ENCODE assay signal across 13 cellular contexts in the genomic region with DNA sequence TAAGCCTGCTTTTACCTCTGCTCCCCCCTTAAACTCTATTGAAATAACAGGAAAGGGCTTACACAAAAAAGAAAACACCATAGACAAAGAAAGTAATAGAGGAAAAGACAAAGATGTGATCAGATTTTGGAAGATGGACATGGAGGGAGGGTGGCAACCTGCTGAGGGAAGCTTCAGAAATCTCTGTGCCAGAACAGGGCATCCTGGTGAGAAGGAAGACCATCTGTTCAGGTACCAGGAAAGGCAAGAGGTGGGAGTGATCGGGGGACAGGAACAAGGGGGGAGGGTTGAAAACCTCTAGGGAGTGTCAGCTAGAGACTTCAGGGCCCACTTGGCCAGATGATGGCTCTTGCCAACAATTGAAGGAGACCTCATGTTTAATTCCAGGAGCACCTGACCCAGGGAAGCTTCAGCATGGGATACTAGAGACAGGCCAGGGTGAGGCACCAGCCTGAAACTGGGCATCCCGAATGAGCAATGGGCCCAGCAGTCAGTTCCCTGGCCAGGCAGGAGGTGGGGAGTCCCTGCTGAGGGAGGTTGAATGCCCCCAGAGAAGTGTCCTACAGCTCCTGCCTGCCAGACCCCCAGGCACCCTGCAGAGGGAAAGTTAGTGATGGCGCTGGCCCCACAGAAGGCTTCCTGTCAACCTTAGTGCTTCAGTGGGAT. TPM values are rescaled to one million over a fixed set of nuclear protein-coding genes. Genes with fewer than 3 reads are reported as not detected.
A peak's percentile ranks its signal among the peaks of the same experiment; 100 is the strongest.
DNase-seq lines count a peak whose midpoint lies in the region; ATAC-seq, FAIRE-seq and TF ChIP-seq lines count a peak whose summit lies in the region.
"Had no signal": no experiment of that assay in that cellular context is flagged by ENCODE, and none has a peak within 500 bp of the region (broad histone marks: within the 10 kb centered on the region; RNA-seq: fewer than 3 reads in every experiment).

No MANE protein-coding gene starts in this region.

- SMC1A ChIA-PET in GM12878 (lab: Charles Lee; ENCODE audit: uncharacterized antibody, unreplicated experiment) = no interaction called here

- H3K23me2 ChIP-seq in H9 (ENCODE audit: insufficient read length, low read depth, low read length, poor library complexity, severe bottlenecking) = no peaks in the 10 kb centered on the region

- no peak for FAIRE-seq in GM12878 (lab: Jason Lieb, UNC)

- H3K18ac ChIP-seq in H9 (ENCODE audit: insufficient read length, low read depth, low read length) = no peak overlapping the region

- H3K9ac ChIP-seq in H9 (ENCODE audit: extremely low read depth, insufficient read length, low read length) = no peak overlapping the region
- H3K9ac ChIP-seq in GM12878 (ENCODE audit: control insufficient read depth, insufficient read depth, low read length) = no peak overlapping the region

- H2AFZ ChIP-seq in H9 (ENCODE audit: low read length) (no peak overlapping the region), GM12878 (ENCODE audit: control insufficient read depth, low read depth, low read length) (no peak overlapping the region)

- no peak for TF ChIP-seq EP300 in GM12878 (IDR thresholded peaks at IDR 0.05; ENCODE audit: borderline replicate concordance in 1 of 2, control insufficient read depth in 1 of 2, low read depth in 2 of 2, low read length in 2 of 2)

- H3K23ac ChIP-seq in H9 (ENCODE audit: insufficient read length, low read depth, low read length) = no peak overlapping the region

- H3K4ac ChIP-seq in H9 (ENCODE audit: low read depth, low read length) = no peak overlapping the region

- no CpG with 5 or more reads among the region's 3 CpGs for WGBS in H9 (ENCODE audit: extremely low coverage, insufficient read length, low lambda C conversion rate)
- WGBS in GM12878 (ENCODE audit: insufficient coverage, insufficient replicate concordance, low lambda C conversion rate, missing lambda C conversion rate) = 95% methylated on average over 3 of the region's 3 CpGs

- H3K79me1 ChIP-seq in H9 (ENCODE audit: insufficient read depth, low read depth, low read length, poor library complexity, severe bottlenecking) = no peaks in the 10 kb centered on the region

- no peak for ATAC-seq in CD4-positive, alpha-beta T cell (ENCODE audit: poor library complexity)
- ATAC-seq in GM12878 (no peak), GM19023 (IDR thresholded peaks at IDR 0.05; ENCODE audit: unreplicated experiment) (no peak)

- H3K4me1 ChIP-seq in H9 (ENCODE audit: insufficient read depth, low read length) (peaks cover 9% of the 10 kb centered on the region; the same call in 1 of the 2 replicates), GM12878 (ENCODE audit: control insufficient read depth, insufficient read depth, low read length) (no peaks in the 10 kb centered on the region)

- H3K36me3 Mint-ChIP-seq in CD4-positive, alpha-beta T cell (ENCODE audit: low read depth) = peaks cover 99% of the 10 kb centered on the region
- H3K36me3 Mint-ChIP-seq in H9 (ENCODE audit: insufficient read depth in 1 of 3, low read depth in 3 of 3) (peaks cover 76 to 99% (median 97%) of the 10 kb centered on the region in 3 experiments), nephron progenitor cell (ENCODE audit: low read depth) (peaks cover 96% of the 10 kb centered on the region), MCF 10A (ENCODE audit: insufficient read depth, unreplicated experiment) (peaks cover 100% of the 10 kb centered on the region)

- no peaks in the 10 kb centered on the region for H3K27me3 ChIP-seq in CD4-positive, alpha-beta T cell (ENCODE audit: control insufficient read depth, insufficient read depth, low read length)
- no peaks in the 10 kb centered on the region for H3K27me3 ChIP-seq in H9 (ENCODE audit: insufficient read depth, low read length)
- no peaks in the 10 kb centered on the region for H3K27me3 ChIP-seq in GM12878 (replicated peaks in 1 of 2; ENCODE audit: control insufficient read depth in 2 of 2, insufficient read depth in 2 of 2, low read length in 1 of 2)
- H3K27me3 ChIP-seq: esophagus muscularis mucosa, right atrium auricular region had no signal

- no peak overlapping the region for H4K5ac ChIP-seq in H9 (ENCODE audit: insufficient read length, low read depth, low read length)

- no peak overlapping the region for H2BK15ac ChIP-seq in H9 (ENCODE audit: low read depth, low read length)

- no peak for TF ChIP-seq CTCF in CD4-positive, alpha-beta T cell (IDR thresholded peaks at IDR 0.05)
- TF ChIP-seq CTCF in H9 (conservative IDR thresholded peaks at IDR 0.05) (no peak), GM12878 (IDR thresholded peaks at IDR 0.05 in 2 of 3, conservative IDR thresholded peaks at IDR 0.05 in 1 of 3; ENCODE audit: control insufficient read depth in 2 of 3, extremely low read depth in 1 of 3, insufficient read depth in 1 of 3, low read depth in 3 of 3, low read length in 3 of 3) (no peak), nephron progenitor cell (IDR thresholded peaks at IDR 0.05) (no peak), MCF 10A (IDR thresholded peaks at IDR 0.05; ENCODE audit: unreplicated experiment) (no peak)

- H2BK5ac ChIP-seq in H9 (ENCODE audit: insufficient read length, low read length) = no peak overlapping the region

- no peak overlapping the region for H2BK20ac ChIP-seq in H9 (ENCODE audit: low read depth, low read length, poor library complexity, severe bottlenecking)

- RAD21 ChIA-PET in GM12878 (lab: Charles Lee; ENCODE audit: unreplicated experiment) = no interaction called here

- H3K27ac Mint-ChIP-seq in CD4-positive, alpha-beta T cell = peak overlapping the region; percentile 40
- H3K27ac Mint-ChIP-seq in H9 (peak overlapping the region in 2 of 3 experiments; percentile 74 to 78; a peak in 4 of 7 replicates), nephron progenitor cell (peak overlapping the region; percentile 89), MCF 10A (ENCODE audit: low read depth, unreplicated experiment) (no peak overlapping the region)

- H3K14ac ChIP-seq in H9 (ENCODE audit: insufficient read depth, low read length) = no peak overlapping the region; the same call in 1 of the 2 replicates

- no peaks in the 10 kb centered on the region for H3K9me3 Mint-ChIP-seq in CD4-positive, alpha-beta T cell
- H3K9me3 Mint-ChIP-seq in H9 (peaks cover 0 to 2% of the 10 kb centered on the region in 2 experiments; a peak in 2 of 5 replicates), nephron progenitor cell (peaks cover 24% of the 10 kb centered on the region), MCF 10A (ENCODE audit: unreplicated experiment) (no peaks in the 10 kb centered on the region)

- peak; percentile 38; the same call in 1 of the 2 replicates for TF ChIP-seq POLR2A in GM12878 (IDR thresholded peaks at IDR 0.05; ENCODE audit: low read depth, low read length)

- peaks cover 21% of the 10 kb centered on the region for H3K4me1 Mint-ChIP-seq in CD4-positive, alpha-beta T cell (ENCODE audit: low read depth)
- H3K4me1 Mint-ChIP-seq in H9 (peaks cover 28% of the 10 kb centered on the region in 2 experiments), nephron progenitor cell (peaks cover 15% of the 10 kb centered on the region), MCF 10A (ENCODE audit: insufficient read depth, unreplicated experiment) (peaks cover 20% of the 10 kb centered on the region)

- no peak overlapping the region for H3T11ph ChIP-seq in H9 (ENCODE audit: low read length)

- H2BK120ac ChIP-seq in H9 (ENCODE audit: low read depth, low read length, poor library complexity, severe bottlenecking) = no peak overlapping the region

- in situ Hi-C loops in GM12878 (cut with MboI) = no loop called here

- no peaks in the 10 kb centered on the region for H4K20me1 ChIP-seq in H9 (ENCODE audit: control insufficient read depth, insufficient read depth, insufficient read length)
- peaks cover 6% of the 10 kb centered on the region for H4K20me1 ChIP-seq in GM12878 (ENCODE audit: control insufficient read depth, insufficient read depth)

- no peak overlapping the region for H3K27ac ChIP-seq in CD4-positive, alpha-beta T cell (ENCODE audit: low read depth, low read length)
- no peak overlapping the region for H3K27ac ChIP-seq in H9 (ENCODE audit: insufficient read length, low read depth, low read length)
- no peak overlapping the region for H3K27ac ChIP-seq in GM12878 (ENCODE audit: control insufficient read depth, insufficient read depth)

- no peak overlapping the region for H4K8ac ChIP-seq in H9 (replicated peaks; ENCODE audit: insufficient read length, low read depth, low read length)

- H3K4me2 ChIP-seq in H9 (ENCODE audit: insufficient read depth, insufficient read length, low read length) (no peak overlapping the region), GM12878 (ENCODE audit: control insufficient read depth, insufficient read depth) (no peak overlapping the region)

- POLR2A ChIA-PET in CD4-positive, alpha-beta T cell (lab: Charles Lee) = interaction anchor here (2.4 kb wide), 1 partner anchor 8 kb away, joined by 7 read pairs; a partner anchor contains a TSS
- POLR2A ChIA-PET in GM12878 (lab: Charles Lee) = interaction anchor here (1.3 kb wide), 1 partner anchor 17 kb away, joined by 3 read pairs; no protein-coding TSS in a partner anchor
- POLR2A ChIA-PET in MCF 10A (lab: Yijun Ruan, JAX) = interaction anchor here (0.9 to 3.8 kb wide), 3 partner anchors 8 to 66 kb away, joined by 3 to 14 read pairs (median 4); a partner anchor contains a TSS

- H4K91ac ChIP-seq in H9 (ENCODE audit: insufficient read length, low read depth, low read length) = no peak overlapping the region

- H3K36me3 ChIP-seq in GM12878 (ENCODE audit: control insufficient read depth in 2 of 2, insufficient read depth in 2 of 2, low read length in 1 of 2) = peaks cover 30 to 47% of the 10 kb centered on the region in 2 experiments

- no peak overlapping the region for H3K4me3 ChIP-seq in GM12878
- H3K4me3 ChIP-seq: esophagus muscularis mucosa, right atrium auricular region had no signal

- H3K79me2 ChIP-seq in H9 (ENCODE audit: insufficient read depth, low read length) (no peaks in the 10 kb centered on the region), GM12878 (ENCODE audit: control insufficient read depth, insufficient read depth, low read length) (peaks cover 2% of the 10 kb centered on the region; the same call in 1 of the 2 replicates)

- no peak for TF ChIP-seq RAD21 in GM12878 (IDR thresholded peaks at IDR 0.05; ENCODE audit: insufficient read depth, low read depth, low read length)

- BruUV-seq in GM12878 (replicated peaks; lab: Mats Ljungman, UMichigan) = TSS peak; percentile 26
- BruUV-seq in MCF 10A (replicated peaks; lab: Mats Ljungman, UMichigan) = no TSS peak

- H3K9me3 ChIP-seq in CD4-positive, alpha-beta T cell (ENCODE audit: control insufficient read depth, low read length) = no peaks in the 10 kb centered on the region
- H3K9me3 ChIP-seq in H9 (ENCODE audit: control insufficient read depth, low read depth, low read length) (no peaks in the 10 kb centered on the region), GM12878 (replicated peaks; ENCODE audit: control insufficient read depth, insufficient read depth, low read length) (no peaks in the 10 kb centered on the region)
- H3K9me3 ChIP-seq: esophagus muscularis mucosa, right atrium auricular region had no signal

- intact Hi-C loops in CD4-positive, alpha-beta T cell (cut with DNase I, micrococcal nuclease) = no loop called here
- intact Hi-C loops in GM12878 (cut with micrococcal nuclease; ENCODE audit: unreplicated experiment) = no loop called here
- intact Hi-C loops in MCF 10A (cut with micrococcal nuclease) = no loop called here

- CTCF ChIA-PET in CD4-positive, alpha-beta T cell (lab: Charles Lee) = interaction anchor here (0.6 kb wide), 1 partner anchor 220 kb away, joined by 3 read pairs; no protein-coding TSS in a partner anchor
- CTCF ChIA-PET in GM12878 (lab: Yijun Ruan, JAX) (interaction anchor here (0.6 to 1.1 kb wide), 2 partner anchors 146 to 348 kb away, joined by 3 read pairs; no protein-coding TSS in a partner anchor), MCF 10A (lab: Yijun Ruan, JAX) (interaction anchor here (0.6 kb wide), 1 partner anchor 66 kb away, joined by 3 read pairs; no protein-coding TSS in a partner anchor)

- no peaks in the 10 kb centered on the region for H3K27me3 Mint-ChIP-seq in CD4-positive, alpha-beta T cell
- H3K27me3 Mint-ChIP-seq in H9 (ENCODE audit: low read depth) = no peaks in the 10 kb centered on the region
- H3K27me3 Mint-ChIP-seq in nephron progenitor cell (ENCODE audit: low read depth, poor library complexity) = no peaks in the 10 kb centered on the region
- no peaks in the 10 kb centered on the region for H3K27me3 Mint-ChIP-seq in MCF 10A (ENCODE audit: insufficient read depth, unreplicated experiment)

- H2BK12ac ChIP-seq in H9 (ENCODE audit: insufficient read length, low read depth, low read length) = no peak overlapping the region

- H2AK5ac ChIP-seq in H9 (ENCODE audit: insufficient read length, low read length) = no peak overlapping the region

- no peak overlapping the region for H3K4me3 Mint-ChIP-seq in CD4-positive, alpha-beta T cell
- H3K4me3 Mint-ChIP-seq in H9 (peak overlapping the region in 1 of 2 experiments; percentile 41; a peak in 2 of 5 replicates), nephron progenitor cell (no peak overlapping the region), MCF 10A (ENCODE audit: unreplicated experiment) (no peak overlapping the region)

- no peak for DNase-seq in CD4-positive, alpha-beta T cell
- DNase-seq in H9 (no peak), GM12878 (ENCODE audit: low read depth, low spot score) (no peak), nephron progenitor cell (no peak), SHP77 treated with DMSO at 0.1 percent for 48 hours (lab: John Stamatoyannopoulos, UW) (no peak), MCF 10A (ENCODE audit: unreplicated experiment) (no peak)
- DNase-seq: COR-L47, NCI-H146, NCI-H748 treated with DMSO at 0.1 percent for 48 hours, SIG-M5 had no signal

- H3K56ac ChIP-seq in H9 (ENCODE audit: insufficient read length, low read depth, low read length) = no peak overlapping the region

RNA-seq across cellular contexts. Expression of a gene that starts 8.2 kb away (rescaled TPM):
- total RNA-seq in CD4-positive, alpha-beta T cell = 100 to 1,000 TPM; 260 to 267 TPM
- total RNA-seq in H9 (2021) (144 and 147 TPM in 2 replicates), GM12878 (2014; rRNA removed) (127 and 138 TPM in 2 replicates), GM12878 (2014; rRNA removed; fragmentation: Illumina TruSeq; extraction: Trizol) (43.7 and 45.0 TPM in 2 replicates), GM12878 (2021) (105 and 106 TPM in 2 replicates), MCF 10A (2022) (612 and 1,251 TPM in 2 replicates)
- 109 and 123 TPM in 2 replicates for total RNA-seq in GM12878 (2013; cell fraction: nucleolus; rRNA removed)
- polyA plus RNA-seq in GM12878 (2011; ENCODE audit: low read depth) = 45.8 TPM
- polyA plus RNA-seq in GM12878 (2011; rRNA removed) (33.6 and 53.8 TPM in 2 replicates), GM12878 (2014; fragmentation: Illumina TruSeq; extraction: Trizol) (23.8 and 54.0 TPM in 2 replicates), GM12878 (2014; fragmentation: Nextera tagmentation; extraction: Ambion mirVana) (1 to 10 TPM; 6.3 to 8.1 TPM), GM12878 (2014; rRNA removed) (70.1 and 75.3 TPM in 2 replicates), GM12878 (2016; fragmentation: Nextera tagmentation; extraction: Ambion mirVana) (100 to 1,000 TPM; 117 to 127 TPM)
- polyA plus RNA-seq in GM12878 (2011; cell fraction: cytosol; rRNA removed) = 81.2 and 91.2 TPM in 2 replicates
- polyA plus RNA-seq in GM12878 (2011; cell fraction: nucleus; rRNA removed) = 114 and 124 TPM in 2 replicates
- polyA plus RNA-seq in GM12878 (2012) = 128 and 145 TPM in 2 replicates
- 32.2 and 65.4 TPM in 2 replicates for polyA minus RNA-seq in GM12878 (2011; rRNA and poly(A)+ RNA removed)
- polyA minus RNA-seq in GM12878 (2011; cell fraction: cytosol; rRNA and poly(A)+ RNA removed) = 73.9 and 76.5 TPM in 2 replicates
- 135 and 203 TPM in 2 replicates for polyA minus RNA-seq in GM12878 (2011; cell fraction: nucleus; rRNA and poly(A)+ RNA removed)

RNA-seq across cellular contexts. Expression of a gene that starts 22.2 kb away (rescaled TPM):
- total RNA-seq in CD4-positive, alpha-beta T cell = 100 to 1,000 TPM; 141 to 145 TPM
- total RNA-seq in H9 (2021) = 140 and 147 TPM in 2 replicates
- total RNA-seq in GM12878 (2013; cell fraction: nucleolus; rRNA removed) = 94.1 and 97.6 TPM in 2 replicates
- total RNA-seq in GM12878 (2014; rRNA removed) = 44.7 and 46.0 TPM in 2 replicates
- total RNA-seq in GM12878 (2014; rRNA removed; fragmentation: Illumina TruSeq; extraction: Trizol) = 25.2 and 34.4 TPM in 2 replicates
- total RNA-seq in GM12878 (2021) = 66.2 and 82.5 TPM in 2 replicates
- polyA plus RNA-seq in GM12878 (2011; ENCODE audit: low read depth) = 24.6 TPM
- polyA plus RNA-seq in GM12878 (2011; rRNA removed) = 24.5 and 42.8 TPM in 2 replicates
- 57.3 and 70.6 TPM in 2 replicates for polyA plus RNA-seq in GM12878 (2011; cell fraction: cytosol; rRNA removed)
- polyA plus RNA-seq in GM12878 (2011; cell fraction: nucleus; rRNA removed) = 263 and 274 TPM in 2 replicates
- 44.2 and 50.9 TPM in 2 replicates for polyA plus RNA-seq in GM12878 (2012)
- polyA plus RNA-seq in GM12878 (2014; fragmentation: Illumina TruSeq; extraction: Trizol) = 27.2 and 33.3 TPM in 2 replicates
- polyA plus RNA-seq in GM12878 (2014; fragmentation: Nextera tagmentation; extraction: Ambion mirVana) = under 1 TPM in 1 of 2 experiments, not detected in 1; 0.60 TPM
- polyA plus RNA-seq in GM12878 (2014; rRNA removed) = 59.3 and 69.7 TPM in 2 replicates
- 1 to 10 TPM; 7.6 to 8.3 TPM for polyA plus RNA-seq in GM12878 (2016; fragmentation: Nextera tagmentation; extraction: Ambion mirVana)
- polyA minus RNA-seq in GM12878 (2011; rRNA and poly(A)+ RNA removed) = 41.5 and 69.5 TPM in 2 replicates
- 23.1 and 28.3 TPM in 2 replicates for polyA minus RNA-seq in GM12878 (2011; cell fraction: cytosol; rRNA and poly(A)+ RNA removed)
- 83.3 and 122 TPM in 2 replicates for polyA minus RNA-seq in GM12878 (2011; cell fraction: nucleus; rRNA and poly(A)+ RNA removed)
- total RNA-seq in MCF 10A (2022) = 153 and 198 TPM in 2 replicates

RNA-seq across cellular contexts. Expression of a gene that starts 29.7 kb away (rescaled TPM):
- total RNA-seq in CD4-positive, alpha-beta T cell = 10 to 100 TPM; 31.8 to 32.8 TPM
- total RNA-seq in H9 (2021) = 30.4 and 31.1 TPM in 2 replicates
- total RNA-seq in GM12878 (2013; cell fraction: nucleolus; rRNA removed) = 156 and 160 TPM in 2 replicates
- total RNA-seq in GM12878 (2014; rRNA removed) = 16.2 and 17.7 TPM in 2 replicates
- 7.8 and 10.5 TPM in 2 replicates for total RNA-seq in GM12878 (2014; rRNA removed; fragmentation: Illumina TruSeq; extraction: Trizol)
- total RNA-seq in GM12878 (2021) = 13.3 and 17.4 TPM in 2 replicates
- polyA plus RNA-seq in GM12878 (2011; ENCODE audit: low read depth) = 15.8 TPM
- polyA plus RNA-seq in GM12878 (2011; rRNA removed) = 30.4 and 30.9 TPM in 2 replicates
- polyA plus RNA-seq in GM12878 (2011; cell fraction: cytosol; rRNA removed) = 35.9 and 43.8 TPM in 2 replicates
- 161 and 182 TPM in 2 replicates for polyA plus RNA-seq in GM12878 (2011; cell fraction: nucleus; rRNA removed)
- 21.8 and 22.8 TPM in 2 replicates for polyA plus RNA-seq in GM12878 (2012)
- polyA plus RNA-seq in GM12878 (2014; fragmentation: Illumina TruSeq; extraction: Trizol) = 9.7 and 12.3 TPM in 2 replicates
- 10 to 100 TPM in 1 of 2 experiments, 1 to 10 TPM in 1; 2.4 to 13.6 TPM for polyA plus RNA-seq in GM12878 (2014; fragmentation: Nextera tagmentation; extraction: Ambion mirVana)
- polyA plus RNA-seq in GM12878 (2014; rRNA removed) = 28.3 and 28.9 TPM in 2 replicates
- 10 to 100 TPM; 10.0 to 12.7 TPM for polyA plus RNA-seq in GM12878 (2016; fragmentation: Nextera tagmentation; extraction: Ambion mirVana)
- polyA minus RNA-seq in GM12878 (2011; rRNA and poly(A)+ RNA removed) = 9.7 and 17.6 TPM in 2 replicates
- polyA minus RNA-seq in GM12878 (2011; cell fraction: cytosol; rRNA and poly(A)+ RNA removed) = 4.4 and 5.6 TPM in 2 replicates
- polyA minus RNA-seq in GM12878 (2011; cell fraction: nucleus; rRNA and poly(A)+ RNA removed) = 15.0 and 23.3 TPM in 2 replicates
- 40.3 and 42.8 TPM in 2 replicates for total RNA-seq in MCF 10A (2022)

RNA-seq across cellular contexts. Expression of a gene that starts 35.1 kb away (rescaled TPM):
- total RNA-seq in CD4-positive, alpha-beta T cell = 1 to 10 TPM; 3.6 to 4.2 TPM
- 3.7 and 4.5 TPM in 2 replicates for total RNA-seq in H9 (2021)
- 1.1 and 1.8 TPM in 2 replicates for total RNA-seq in GM12878 (2013; cell fraction: nucleolus; rRNA removed)
- total RNA-seq in GM12878 (2014; rRNA removed) = 1.1 and 1.8 TPM in 2 replicates
- not detected in 2 replicates for total RNA-seq in GM12878 (2014; rRNA removed; fragmentation: Illumina TruSeq; extraction: Trizol)
- 2.0 and 3.6 TPM in 2 replicates for total RNA-seq in GM12878 (2021)
- not detected for polyA plus RNA-seq in GM12878 (2011; ENCODE audit: low read depth)
- not detected in 2 replicates for polyA plus RNA-seq in GM12878 (2011; rRNA removed)
- 0.13 and 0.20 TPM in 2 replicates for polyA plus RNA-seq in GM12878 (2011; cell fraction: cytosol; rRNA removed)
- 0.33 and 0.50 TPM in 2 replicates for polyA plus RNA-seq in GM12878 (2011; cell fraction: nucleus; rRNA removed)
- 0.66 TPM in 1 of 2 replicates, not detected in the other for polyA plus RNA-seq in GM12878 (2012)
- not detected in 2 replicates for polyA plus RNA-seq in GM12878 (2014; fragmentation: Illumina TruSeq; extraction: Trizol)
- not detected for polyA plus RNA-seq in GM12878 (2014; fragmentation: Nextera tagmentation; extraction: Ambion mirVana)
- 1.6 and 2.0 TPM in 2 replicates for polyA plus RNA-seq in GM12878 (2014; rRNA removed)
- polyA plus RNA-seq in GM12878 (2016; fragmentation: Nextera tagmentation; extraction: Ambion mirVana) = 1 to 10 TPM in 1 of 2 experiments, under 1 TPM in 1; 0.78 to 1.3 TPM
- not detected in 2 replicates for polyA minus RNA-seq in GM12878 (2011; rRNA and poly(A)+ RNA removed)
- polyA minus RNA-seq in GM12878 (2011; cell fraction: cytosol; rRNA and poly(A)+ RNA removed) = not detected in 2 replicates
- polyA minus RNA-seq in GM12878 (2011; cell fraction: nucleus; rRNA and poly(A)+ RNA removed) = 0.73 and 0.77 TPM in 2 replicates
- total RNA-seq in MCF 10A (2022) = 2.1 and 2.2 TPM in 2 replicates
